28 cellular contexts compared by ENCODE assay signal in genomic region chr3:14730703-14731102, GRCh38.
"Had no signal": no experiment of that assay in that cellular context is flagged by ENCODE, and none has a peak within 500 bp of the region (broad histone marks: within the 10 kb centered on the region; RNA-seq: fewer than 3 reads in every experiment).

No MANE protein-coding gene starts in this region.

- H3K27ac ChIP-seq: ascending aorta, breast epithelium, esophagus muscularis mucosa, foreskin keratinocyte, gastrocnemius medialis, heart left ventricle had no signal

- ATAC-seq: activated naive CD4-positive, alpha-beta T cell treated with anti-CD3 and anti-CD28 coated beads, Interleukin-2, amount 50 U/mL, for 72 hours; activated T-cell treated with anti-CD3 and anti-CD28 coated beads, Interleukin-2, amount 50 U/mL, for 72 hours; effector memory CD8-positive, alpha-beta T cell; foreskin keratinocyte; gastrocnemius medialis; heart left ventricle; WTC11 had no signal

- DNase-seq: activated CD4-positive, alpha-beta memory T cell treated with anti-CD3 and anti-CD28 coated beads, Interleukin-2, amount 10 ng/mL, durations not matched to agents 7 days and 5 days; activated CD4-positive, alpha-beta T cell treated with anti-CD3 and anti-CD28 coated beads for 1 hour; activated CD4-positive, alpha-beta T cell treated with anti-CD3 and anti-CD28 coated beads for 4 hours; activated CD4-positive, alpha-beta T cell treated with anti-CD3 and anti-CD28 coated beads, Interleukin-2, amount 10 ng/mL, durations not matched to agents 7 days and 5 days; activated CD4-positive, alpha-beta T cell treated with anti-CD3 and anti-CD28 coated beads, Interleukin-2, amount 50 U/mL, for 4 hours; activated CD8-positive, alpha-beta memory T cell treated with anti-CD3 and anti-CD28 coated beads, Interleukin-2, amount 50 U/mL, for 48 hours; activated gamma-delta T cell; activated naive CD4-positive, alpha-beta T cell; activated naive CD4-positive, alpha-beta T cell treated with anti-CD3 and anti-CD28 coated beads, Interleukin-2, amount 10 ng/mL, durations not matched to agents 7 days and 5 days; activated naive CD8-positive, alpha-beta T cell treated with anti-CD3 and anti-CD28 coated beads, Interleukin-2, amount 10 ng/mL, durations not matched to agents 7 days and 5 days; activated T-cell treated with anti-CD3 and anti-CD28 coated beads for 4 hours; activated T-cell treated with anti-CD3 and anti-CD28 coated beads, Interleukin-2, amount 50 U/mL, for 24 hours; activated T-cell treated with anti-CD3 and anti-CD28 coated beads, Interleukin-2, amount 50 U/mL, for 72 hours; cortex of kidney; dermis blood vessel endothelial cell; effector CD4-positive, alpha-beta T cell; effector memory CD8-positive, alpha-beta T cell; erythroblast; foreskin keratinocyte; gastrocnemius medialis; glutamatergic neuron; heart left ventricle; T-helper 2 cell had no signal
